ENCODE assay signal across 1 cellular context in the genomic region with DNA sequence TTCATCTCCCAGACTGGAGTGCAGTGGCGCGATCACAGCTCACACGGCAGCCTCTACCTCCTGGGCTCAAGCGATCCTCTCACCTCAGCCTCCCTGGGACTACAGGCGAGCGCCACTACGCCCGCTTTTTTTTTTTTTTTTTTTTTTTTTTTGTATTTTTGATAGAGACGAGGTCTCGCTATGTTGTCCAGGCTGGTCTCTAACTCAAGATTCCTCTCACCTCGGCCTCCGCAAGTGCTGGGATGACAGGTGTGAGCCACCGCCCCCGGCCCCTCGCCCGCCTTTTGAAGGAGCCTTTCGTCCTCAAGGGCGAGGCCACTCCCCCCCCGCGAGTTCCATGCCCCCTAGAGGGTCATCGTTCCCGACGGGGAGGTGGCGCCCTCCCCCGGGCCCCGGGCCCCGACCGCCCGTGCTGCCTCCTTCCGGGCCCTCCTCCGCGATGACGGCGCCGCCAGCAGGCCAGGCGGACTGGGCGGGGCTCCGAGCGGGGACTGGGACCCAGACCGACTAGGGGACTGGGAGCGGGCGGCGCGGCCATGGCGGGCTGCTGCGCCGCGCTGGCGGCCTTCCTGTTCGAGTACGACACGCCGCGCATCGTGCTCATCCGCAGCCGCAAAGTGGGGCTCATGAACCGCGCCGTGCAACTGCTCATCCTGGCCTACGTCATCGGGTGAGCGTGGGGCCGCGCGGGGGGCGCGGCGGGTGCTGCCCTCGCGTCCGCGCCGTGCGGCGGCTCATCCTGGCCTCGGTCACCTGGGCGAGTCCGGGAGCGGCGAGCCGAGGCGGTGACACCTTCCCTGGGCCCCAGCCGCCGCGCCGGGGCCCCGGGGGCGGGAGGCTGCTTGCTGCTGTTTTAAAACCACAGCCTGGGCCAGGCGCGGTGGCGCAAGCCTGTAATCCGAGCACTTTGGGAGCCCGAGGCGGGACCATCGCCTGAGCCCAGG.
TF ChIP-seq lines count a peak whose summit lies in the region.

A gene with protein sequence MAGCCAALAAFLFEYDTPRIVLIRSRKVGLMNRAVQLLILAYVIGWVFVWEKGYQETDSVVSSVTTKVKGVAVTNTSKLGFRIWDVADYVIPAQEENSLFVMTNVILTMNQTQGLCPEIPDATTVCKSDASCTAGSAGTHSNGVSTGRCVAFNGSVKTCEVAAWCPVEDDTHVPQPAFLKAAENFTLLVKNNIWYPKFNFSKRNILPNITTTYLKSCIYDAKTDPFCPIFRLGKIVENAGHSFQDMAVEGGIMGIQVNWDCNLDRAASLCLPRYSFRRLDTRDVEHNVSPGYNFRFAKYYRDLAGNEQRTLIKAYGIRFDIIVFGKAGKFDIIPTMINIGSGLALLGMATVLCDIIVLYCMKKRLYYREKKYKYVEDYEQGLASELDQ (plus strand): TSS at position 501 of the 944 bp plus-strand sequence. CDS start 36 bp downstream, at position 537.

TF ChIP-seq in HepG2, 621 proteins besides CTCF, POLR2A, EP300 and RAD21 (continued from another document and continues in another):
- TF ChIP-seq STAT6 (CRISPR knock-in tag; IDR thresholded peaks at IDR 0.05; ENCODE audit: borderline replicate concordance) (no peak), ZNF619 (CRISPR knock-in tag; IDR thresholded peaks at IDR 0.05) (no peak), RARG (CRISPR knock-in tag; IDR thresholded peaks at IDR 0.05; ENCODE audit: low read depth) (no peak), MAFG (CRISPR knock-in tag; IDR thresholded peaks at IDR 0.05) (no peak), SP2 (CRISPR knock-in tag; IDR thresholded peaks at IDR 0.05) (peak; percentile 32; the same call in 1 of the 2 replicates), ZNF720 (CRISPR knock-in tag; IDR thresholded peaks at IDR 0.05) (no peak), ZSCAN21 (CRISPR knock-in tag; IDR thresholded peaks at IDR 0.05; ENCODE audit: borderline replicate concordance) (peak; percentile 84), ZNF44 (CRISPR knock-in tag; IDR thresholded peaks at IDR 0.05) (peak; percentile 59; the same call in 1 of the 2 replicates), REPIN1 (CRISPR knock-in tag; IDR thresholded peaks at IDR 0.05; ENCODE audit: borderline replicate concordance, low read depth) (peak; percentile 63; the same call in 1 of the 2 replicates), ZNF557 (CRISPR knock-in tag; IDR thresholded peaks at IDR 0.05) (no peak), ZNF740 (CRISPR knock-in tag; IDR thresholded peaks at IDR 0.05) (peak; percentile 28; the same call in 1 of the 2 replicates), HHEX (CRISPR knock-in tag; IDR thresholded peaks at IDR 0.05) (no peak), NFYB (CRISPR knock-in tag; IDR thresholded peaks at IDR 0.05) (no peak; the same call in 1 of the 2 replicates), MIER2 (CRISPR knock-in tag; IDR thresholded peaks at IDR 0.05) (no peak), ZKSCAN1 (IDR thresholded peaks at IDR 0.05; ENCODE audit: low read length) (no peak), EHMT2 (IDR thresholded peaks at IDR 0.05; ENCODE audit: borderline replicate concordance, low read depth, low read length) (no peak), SNAI1 (CRISPR knock-in tag; IDR thresholded peaks at IDR 0.05; ENCODE audit: borderline replicate concordance) (no peak), NR2F6 (IDR thresholded peaks at IDR 0.05) (no peak), NR2F6 (CRISPR knock-in tag; IDR thresholded peaks at IDR 0.05) (0 out of 2 replicates have a peak, but pooled peaks have one; percentile 42), SMAD3 (CRISPR knock-in tag; IDR thresholded peaks at IDR 0.05) (no peak), ERF (CRISPR knock-in tag; IDR thresholded peaks at IDR 0.05) (peak; percentile 70; the same call in 1 of the 2 replicates), PHF20 (CRISPR knock-in tag; IDR thresholded peaks at IDR 0.05) (peak; percentile 33; the same call in 1 of the 2 replicates), WIZ (CRISPR knock-in tag; IDR thresholded peaks at IDR 0.05) (no peak; the same call in 1 of the 2 replicates), HMGA1 (CRISPR knock-in tag; conservative IDR thresholded peaks at IDR 0.05) (no peak), NFIC (IDR thresholded peaks at IDR 0.05; ENCODE audit: low read length) (no peak), ZBTB3 (CRISPR knock-in tag; IDR thresholded peaks at IDR 0.05; ENCODE audit: borderline replicate concordance, low read depth) (no peak)
- TF ChIP-seq, protein P1, sequence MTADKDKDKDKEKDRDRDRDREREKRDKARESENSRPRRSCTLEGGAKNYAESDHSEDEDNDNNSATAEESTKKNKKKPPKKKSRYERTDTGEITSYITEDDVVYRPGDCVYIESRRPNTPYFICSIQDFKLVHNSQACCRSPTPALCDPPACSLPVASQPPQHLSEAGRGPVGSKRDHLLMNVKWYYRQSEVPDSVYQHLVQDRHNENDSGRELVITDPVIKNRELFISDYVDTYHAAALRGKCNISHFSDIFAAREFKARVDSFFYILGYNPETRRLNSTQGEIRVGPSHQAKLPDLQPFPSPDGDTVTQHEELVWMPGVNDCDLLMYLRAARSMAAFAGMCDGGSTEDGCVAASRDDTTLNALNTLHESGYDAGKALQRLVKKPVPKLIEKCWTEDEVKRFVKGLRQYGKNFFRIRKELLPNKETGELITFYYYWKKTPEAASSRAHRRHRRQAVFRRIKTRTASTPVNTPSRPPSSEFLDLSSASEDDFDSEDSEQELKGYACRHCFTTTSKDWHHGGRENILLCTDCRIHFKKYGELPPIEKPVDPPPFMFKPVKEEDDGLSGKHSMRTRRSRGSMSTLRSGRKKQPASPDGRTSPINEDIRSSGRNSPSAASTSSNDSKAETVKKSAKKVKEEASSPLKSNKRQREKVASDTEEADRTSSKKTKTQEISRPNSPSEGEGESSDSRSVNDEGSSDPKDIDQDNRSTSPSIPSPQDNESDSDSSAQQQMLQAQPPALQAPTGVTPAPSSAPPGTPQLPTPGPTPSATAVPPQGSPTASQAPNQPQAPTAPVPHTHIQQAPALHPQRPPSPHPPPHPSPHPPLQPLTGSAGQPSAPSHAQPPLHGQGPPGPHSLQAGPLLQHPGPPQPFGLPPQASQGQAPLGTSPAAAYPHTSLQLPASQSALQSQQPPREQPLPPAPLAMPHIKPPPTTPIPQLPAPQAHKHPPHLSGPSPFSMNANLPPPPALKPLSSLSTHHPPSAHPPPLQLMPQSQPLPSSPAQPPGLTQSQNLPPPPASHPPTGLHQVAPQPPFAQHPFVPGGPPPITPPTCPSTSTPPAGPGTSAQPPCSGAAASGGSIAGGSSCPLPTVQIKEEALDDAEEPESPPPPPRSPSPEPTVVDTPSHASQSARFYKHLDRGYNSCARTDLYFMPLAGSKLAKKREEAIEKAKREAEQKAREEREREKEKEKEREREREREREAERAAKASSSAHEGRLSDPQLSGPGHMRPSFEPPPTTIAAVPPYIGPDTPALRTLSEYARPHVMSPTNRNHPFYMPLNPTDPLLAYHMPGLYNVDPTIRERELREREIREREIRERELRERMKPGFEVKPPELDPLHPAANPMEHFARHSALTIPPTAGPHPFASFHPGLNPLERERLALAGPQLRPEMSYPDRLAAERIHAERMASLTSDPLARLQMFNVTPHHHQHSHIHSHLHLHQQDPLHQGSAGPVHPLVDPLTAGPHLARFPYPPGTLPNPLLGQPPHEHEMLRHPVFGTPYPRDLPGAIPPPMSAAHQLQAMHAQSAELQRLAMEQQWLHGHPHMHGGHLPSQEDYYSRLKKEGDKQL (CRISPR knock-in tag; IDR thresholded peaks at IDR 0.05; ENCODE audit: low read depth), result no peak
- TF ChIP-seq, protein P2, sequence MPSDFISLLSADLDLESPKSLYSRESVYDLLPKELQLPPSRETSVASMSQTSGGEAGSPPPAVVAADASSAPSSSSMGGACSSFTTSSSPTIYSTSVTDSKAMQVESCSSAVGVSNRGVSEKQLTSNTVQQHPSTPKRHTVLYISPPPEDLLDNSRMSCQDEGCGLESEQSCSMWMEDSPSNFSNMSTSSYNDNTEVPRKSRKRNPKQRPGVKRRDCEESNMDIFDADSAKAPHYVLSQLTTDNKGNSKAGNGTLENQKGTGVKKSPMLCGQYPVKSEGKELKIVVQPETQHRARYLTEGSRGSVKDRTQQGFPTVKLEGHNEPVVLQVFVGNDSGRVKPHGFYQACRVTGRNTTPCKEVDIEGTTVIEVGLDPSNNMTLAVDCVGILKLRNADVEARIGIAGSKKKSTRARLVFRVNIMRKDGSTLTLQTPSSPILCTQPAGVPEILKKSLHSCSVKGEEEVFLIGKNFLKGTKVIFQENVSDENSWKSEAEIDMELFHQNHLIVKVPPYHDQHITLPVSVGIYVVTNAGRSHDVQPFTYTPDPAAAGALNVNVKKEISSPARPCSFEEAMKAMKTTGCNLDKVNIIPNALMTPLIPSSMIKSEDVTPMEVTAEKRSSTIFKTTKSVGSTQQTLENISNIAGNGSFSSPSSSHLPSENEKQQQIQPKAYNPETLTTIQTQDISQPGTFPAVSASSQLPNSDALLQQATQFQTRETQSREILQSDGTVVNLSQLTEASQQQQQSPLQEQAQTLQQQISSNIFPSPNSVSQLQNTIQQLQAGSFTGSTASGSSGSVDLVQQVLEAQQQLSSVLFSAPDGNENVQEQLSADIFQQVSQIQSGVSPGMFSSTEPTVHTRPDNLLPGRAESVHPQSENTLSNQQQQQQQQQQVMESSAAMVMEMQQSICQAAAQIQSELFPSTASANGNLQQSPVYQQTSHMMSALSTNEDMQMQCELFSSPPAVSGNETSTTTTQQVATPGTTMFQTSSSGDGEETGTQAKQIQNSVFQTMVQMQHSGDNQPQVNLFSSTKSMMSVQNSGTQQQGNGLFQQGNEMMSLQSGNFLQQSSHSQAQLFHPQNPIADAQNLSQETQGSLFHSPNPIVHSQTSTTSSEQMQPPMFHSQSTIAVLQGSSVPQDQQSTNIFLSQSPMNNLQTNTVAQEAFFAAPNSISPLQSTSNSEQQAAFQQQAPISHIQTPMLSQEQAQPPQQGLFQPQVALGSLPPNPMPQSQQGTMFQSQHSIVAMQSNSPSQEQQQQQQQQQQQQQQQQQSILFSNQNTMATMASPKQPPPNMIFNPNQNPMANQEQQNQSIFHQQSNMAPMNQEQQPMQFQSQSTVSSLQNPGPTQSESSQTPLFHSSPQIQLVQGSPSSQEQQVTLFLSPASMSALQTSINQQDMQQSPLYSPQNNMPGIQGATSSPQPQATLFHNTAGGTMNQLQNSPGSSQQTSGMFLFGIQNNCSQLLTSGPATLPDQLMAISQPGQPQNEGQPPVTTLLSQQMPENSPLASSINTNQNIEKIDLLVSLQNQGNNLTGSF (CRISPR knock-in tag; IDR thresholded peaks at IDR 0.05), result peak; percentile 55; the same call in 1 of the 2 replicates
- TF ChIP-seq, protein P3, sequence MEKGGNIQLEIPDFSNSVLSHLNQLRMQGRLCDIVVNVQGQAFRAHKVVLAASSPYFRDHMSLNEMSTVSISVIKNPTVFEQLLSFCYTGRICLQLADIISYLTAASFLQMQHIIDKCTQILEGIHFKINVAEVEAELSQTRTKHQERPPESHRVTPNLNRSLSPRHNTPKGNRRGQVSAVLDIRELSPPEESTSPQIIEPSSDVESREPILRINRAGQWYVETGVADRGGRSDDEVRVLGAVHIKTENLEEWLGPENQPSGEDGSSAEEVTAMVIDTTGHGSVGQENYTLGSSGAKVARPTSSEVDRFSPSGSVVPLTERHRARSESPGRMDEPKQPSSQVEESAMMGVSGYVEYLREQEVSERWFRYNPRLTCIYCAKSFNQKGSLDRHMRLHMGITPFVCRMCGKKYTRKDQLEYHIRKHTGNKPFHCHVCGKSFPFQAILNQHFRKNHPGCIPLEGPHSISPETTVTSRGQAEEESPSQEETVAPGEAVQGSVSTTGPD (CRISPR knock-in tag; IDR thresholded peaks at IDR 0.05), result no peak
